ENCODE assay signal across 16 cellular contexts in the genomic region with DNA sequence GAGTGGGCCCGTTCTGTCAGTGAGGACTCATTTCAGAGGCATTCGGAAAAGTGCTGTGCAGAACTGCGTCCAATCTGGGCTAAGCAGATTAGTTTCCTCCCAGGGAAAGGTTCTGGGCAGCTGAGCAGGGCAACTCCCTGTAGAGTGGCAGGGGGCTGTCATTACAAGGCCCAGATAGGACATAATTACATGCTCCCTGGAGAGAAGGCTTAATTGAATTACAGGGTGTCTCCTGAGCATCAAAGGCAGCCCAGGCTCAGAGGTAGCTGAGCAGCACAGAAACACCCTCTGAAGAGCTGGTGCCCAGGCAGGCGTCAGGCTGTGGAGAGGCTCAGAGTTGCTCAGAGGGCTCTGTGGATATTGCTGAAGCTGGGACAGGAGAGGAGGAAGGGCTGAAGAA. TPM values are rescaled to one million over a fixed set of nuclear protein-coding genes. Genes with fewer than 3 reads are reported as not detected.
DNase-seq lines count a peak whose midpoint lies in the region; TF ChIP-seq lines count a peak whose summit lies in the region.
"Had no signal": no experiment of that assay in that cellular context is flagged by ENCODE, and none has a peak within 500 bp of the region (broad histone marks: within the 10 kb centered on the region; RNA-seq: fewer than 3 reads in every experiment).

No MANE protein-coding gene starts in this region.

- H2BK20ac ChIP-seq in H9 (ENCODE audit: low read depth, low read length, poor library complexity, severe bottlenecking), result no peak overlapping the region

- no peak overlapping the region for H3K4me3 ChIP-seq in BE2C (ENCODE audit: low read depth, low read length)
- H3K4me3 ChIP-seq in HEK293 (ENCODE audit: low read depth, low read length), result no peak overlapping the region
- H3K4me3 ChIP-seq: BLaER1 treated with 17β-estradiol and CSF1 and Interleukin-3, amounts not matched to agents 10 nM and 100 nM had no signal

- TF ChIP-seq CTCF in BE2C (IDR thresholded peaks at IDR 0.05; ENCODE audit: low read depth, low read length) (no peak), HEK293 (tag by site-specific recombination; IDR thresholded peaks at IDR 0.05) (no peak), H9 (conservative IDR thresholded peaks at IDR 0.05) (no peak)

- no peak overlapping the region for H3K18ac ChIP-seq in H9 (ENCODE audit: insufficient read length, low read depth, low read length)

- H3K56ac ChIP-seq in H9 (ENCODE audit: insufficient read length, low read depth, low read length), result no peak overlapping the region

- no peak overlapping the region for H4K8ac ChIP-seq in H9 (replicated peaks; ENCODE audit: insufficient read length, low read depth, low read length)

- H3K14ac ChIP-seq in H9 (ENCODE audit: insufficient read depth, low read length), result no peak overlapping the region

- H4K5ac ChIP-seq in H9 (ENCODE audit: insufficient read length, low read depth, low read length), result no peak overlapping the region

- H3T11ph ChIP-seq in H9 (ENCODE audit: low read length), result no peak overlapping the region

- H2BK12ac ChIP-seq in H9 (ENCODE audit: insufficient read length, low read depth, low read length), result no peak overlapping the region

- peaks cover 10% of the 10 kb centered on the region for H3K27me3 ChIP-seq in BE2C
- H3K27me3 ChIP-seq in H9 (ENCODE audit: insufficient read depth, low read length), result no peaks in the 10 kb centered on the region
- H3K27me3 ChIP-seq: BLaER1 treated with 17β-estradiol and CSF1 and Interleukin-3, amounts not matched to agents 10 nM and 100 nM had no signal

- no peak overlapping the region for H2BK120ac ChIP-seq in H9 (ENCODE audit: low read depth, low read length, poor library complexity, severe bottlenecking)

- intact Hi-C loops in cardiac septum (cut with DNase I), result no loop called here

- H3K4ac ChIP-seq in H9 (ENCODE audit: low read depth, low read length), result no peak overlapping the region

- H4K91ac ChIP-seq in H9 (ENCODE audit: insufficient read length, low read depth, low read length), result no peak overlapping the region

- no peak overlapping the region for H3K4me2 ChIP-seq in H9 (ENCODE audit: insufficient read depth, insufficient read length, low read length)
- H3K4me2 ChIP-seq: BLaER1 treated with 17β-estradiol and CSF1 and Interleukin-3, amounts not matched to agents 10 nM and 100 nM; KMS-11 had no signal

- no peak overlapping the region for H2BK15ac ChIP-seq in H9 (ENCODE audit: low read depth, low read length)

- no peak overlapping the region for H3K9ac ChIP-seq in H9 (ENCODE audit: extremely low read depth, insufficient read length, low read length)
- H3K9ac ChIP-seq: BLaER1 treated with 17β-estradiol and CSF1 and Interleukin-3, amounts not matched to agents 10 nM and 100 nM; KMS-11 had no signal

- H3K4me1 ChIP-seq in BE2C, result no peaks in the 10 kb centered on the region; the same call in 1 of the 2 replicates
- no peaks in the 10 kb centered on the region for H3K4me1 ChIP-seq in HEK293 (ENCODE audit: control insufficient read depth, insufficient read depth, low read length)
- H3K4me1 ChIP-seq in H9 (ENCODE audit: insufficient read depth, low read length), result no peaks in the 10 kb centered on the region
- H3K4me1 ChIP-seq: BLaER1 treated with 17β-estradiol and CSF1 and Interleukin-3, amounts not matched to agents 10 nM and 100 nM had no signal

- POLR2A ChIA-PET in HEK293 (lab: Yijun Ruan, JAX), result no interaction called here

- no peak overlapping the region for H3K4me3 Mint-ChIP-seq in activated naive CD4-positive, alpha-beta T cell treated with anti-CD3 and anti-CD28 coated beads, Interleukin-2, amount 10 ng/mL, durations not matched to agents 7 days and 5 days
- H3K4me3 Mint-ChIP-seq in H9, result no peak overlapping the region

- H3K36me3 ChIP-seq in BE2C (no peaks in the 10 kb centered on the region), HEK293 (ENCODE audit: control insufficient read depth in 2 of 2, insufficient read depth in 1 of 2, low read length in 2 of 2) (no peaks in the 10 kb centered on the region)
- H3K36me3 ChIP-seq: BLaER1 treated with 17β-estradiol and CSF1 and Interleukin-3, amounts not matched to agents 10 nM and 100 nM had no signal

- H3K23ac ChIP-seq in H9 (ENCODE audit: insufficient read length, low read depth, low read length), result no peak overlapping the region

- WGBS in H9 (ENCODE audit: extremely low coverage, insufficient read length, low lambda C conversion rate), result no CpG with 5 or more reads among the region's 4 CpGs

- H3K23me2 ChIP-seq in H9 (ENCODE audit: insufficient read length, low read depth, low read length, poor library complexity, severe bottlenecking), result no peaks in the 10 kb centered on the region

- no peak overlapping the region for H2AK5ac ChIP-seq in H9 (ENCODE audit: insufficient read length, low read length)

- CTCF ChIA-PET in HEK293 (lab: Yijun Ruan, JAX), result interaction anchor here (0.9 kb wide), 1 partner anchor 163 kb away, joined by 3 read pairs; no protein-coding TSS in a partner anchor
- CTCF ChIA-PET in activated naive CD4-positive, alpha-beta T cell treated with anti-CD3 and anti-CD28 coated beads, Interleukin-2, amount 10 ng/mL, durations not matched to agents 7 days and 5 days (lab: Charles Lee), result interaction anchor here (0.9 kb wide), 1 partner anchor 79 kb away, joined by 3 read pairs; no protein-coding TSS in a partner anchor

- no peak overlapping the region for H3K27ac Mint-ChIP-seq in activated naive CD4-positive, alpha-beta T cell treated with anti-CD3 and anti-CD28 coated beads, Interleukin-2, amount 10 ng/mL, durations not matched to agents 7 days and 5 days
- H3K27ac Mint-ChIP-seq in H9, result no peak overlapping the region

- H2BK5ac ChIP-seq in H9 (ENCODE audit: insufficient read length, low read length), result no peak overlapping the region

- H3K27me3 Mint-ChIP-seq in activated naive CD4-positive, alpha-beta T cell treated with anti-CD3 and anti-CD28 coated beads, Interleukin-2, amount 10 ng/mL, durations not matched to agents 7 days and 5 days, result peaks cover 27% of the 10 kb centered on the region
- H3K27me3 Mint-ChIP-seq in H9 (ENCODE audit: low read depth), result peaks cover 4% of the 10 kb centered on the region

- H3K9me3 ChIP-seq in BE2C, result no peaks in the 10 kb centered on the region
- H3K9me3 ChIP-seq in HEK293 (ENCODE audit: control insufficient read depth, insufficient read depth, low read depth, low read length), result no peaks in the 10 kb centered on the region
- no peaks in the 10 kb centered on the region for H3K9me3 ChIP-seq in H9 (ENCODE audit: control insufficient read depth, low read depth, low read length)
- H3K9me3 ChIP-seq: BLaER1 treated with 17β-estradiol and CSF1 and Interleukin-3, amounts not matched to agents 10 nM and 100 nM had no signal

- no peaks in the 10 kb centered on the region for H3K79me2 ChIP-seq in H9 (ENCODE audit: insufficient read depth, low read length)

- DNase-seq in BE2C (peak; percentile 23), NCI-H524 (lab: John Stamatoyannopoulos, UW) (peak; percentile 66 to 89), left kidney (ENCODE audit: low read depth, low spot score) (peak; percentile 60), cardiac septum (ENCODE audit: low spot score) (no peak), H9 (no peak)
- DNase-seq in activated naive CD4-positive, alpha-beta T cell treated with anti-CD3 and anti-CD28 coated beads, Interleukin-2, amount 10 ng/mL, durations not matched to agents 7 days and 5 days, result no peak
- DNase-seq: NCI-H1048, NCI-H1930, NCI-H2171 treated with DMSO at 0.1 percent for 48 hours, NCI-H510A treated with DMSO at 0.1 percent for 48 hours, OCI-M1, SIG-M5 had no signal

- no peaks in the 10 kb centered on the region for H3K79me1 ChIP-seq in H9 (ENCODE audit: insufficient read depth, low read depth, low read length, poor library complexity, severe bottlenecking)

- no peaks in the 10 kb centered on the region for H3K9me3 Mint-ChIP-seq in activated naive CD4-positive, alpha-beta T cell treated with anti-CD3 and anti-CD28 coated beads, Interleukin-2, amount 10 ng/mL, durations not matched to agents 7 days and 5 days
- no peaks in the 10 kb centered on the region for H3K9me3 Mint-ChIP-seq in H9

- H2AFZ ChIP-seq in H9 (ENCODE audit: low read length), result no peak overlapping the region

- H3K4me1 Mint-ChIP-seq in activated naive CD4-positive, alpha-beta T cell treated with anti-CD3 and anti-CD28 coated beads, Interleukin-2, amount 10 ng/mL, durations not matched to agents 7 days and 5 days, result no peaks in the 10 kb centered on the region
- peaks cover 4 to 10% of the 10 kb centered on the region in 2 experiments for H3K4me1 Mint-ChIP-seq in H9

- H3K27ac ChIP-seq in HEK293 (ENCODE audit: extremely low read depth, low read depth, low read length) (no peak overlapping the region), H9 (ENCODE audit: insufficient read length, low read depth, low read length) (no peak overlapping the region)
- H3K27ac ChIP-seq: BLaER1 treated with 17β-estradiol and CSF1 and Interleukin-3, amounts not matched to agents 10 nM and 100 nM; KMS-11 had no signal

- H4K20me1 ChIP-seq in H9 (ENCODE audit: control insufficient read depth, insufficient read depth, insufficient read length), result no peaks in the 10 kb centered on the region
- H4K20me1 ChIP-seq: BLaER1 treated with 17β-estradiol and CSF1 and Interleukin-3, amounts not matched to agents 10 nM and 100 nM had no signal

- no peaks in the 10 kb centered on the region for H3K36me3 Mint-ChIP-seq in activated naive CD4-positive, alpha-beta T cell treated with anti-CD3 and anti-CD28 coated beads, Interleukin-2, amount 10 ng/mL, durations not matched to agents 7 days and 5 days
- no peaks in the 10 kb centered on the region for H3K36me3 Mint-ChIP-seq in H9 (ENCODE audit: insufficient read depth in 1 of 3, low read depth in 3 of 3)

TF ChIP-seq in HEK293, 187 proteins besides CTCF, POLR2A, EP300 and RAD21 (continues in another document):
- TF ChIP-seq, protein P1, sequence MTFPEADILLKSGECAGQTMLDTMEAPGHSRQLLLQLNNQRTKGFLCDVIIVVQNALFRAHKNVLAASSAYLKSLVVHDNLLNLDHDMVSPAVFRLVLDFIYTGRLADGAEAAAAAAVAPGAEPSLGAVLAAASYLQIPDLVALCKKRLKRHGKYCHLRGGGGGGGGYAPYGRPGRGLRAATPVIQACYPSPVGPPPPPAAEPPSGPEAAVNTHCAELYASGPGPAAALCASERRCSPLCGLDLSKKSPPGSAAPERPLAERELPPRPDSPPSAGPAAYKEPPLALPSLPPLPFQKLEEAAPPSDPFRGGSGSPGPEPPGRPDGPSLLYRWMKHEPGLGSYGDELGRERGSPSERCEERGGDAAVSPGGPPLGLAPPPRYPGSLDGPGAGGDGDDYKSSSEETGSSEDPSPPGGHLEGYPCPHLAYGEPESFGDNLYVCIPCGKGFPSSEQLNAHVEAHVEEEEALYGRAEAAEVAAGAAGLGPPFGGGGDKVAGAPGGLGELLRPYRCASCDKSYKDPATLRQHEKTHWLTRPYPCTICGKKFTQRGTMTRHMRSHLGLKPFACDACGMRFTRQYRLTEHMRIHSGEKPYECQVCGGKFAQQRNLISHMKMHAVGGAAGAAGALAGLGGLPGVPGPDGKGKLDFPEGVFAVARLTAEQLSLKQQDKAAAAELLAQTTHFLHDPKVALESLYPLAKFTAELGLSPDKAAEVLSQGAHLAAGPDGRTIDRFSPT (tag by site-specific recombination; IDR thresholded peaks at IDR 0.05), result no peak
- no peak for TF ChIP-seq KLF16 (tag by site-specific recombination; IDR thresholded peaks at IDR 0.05)
- TF ChIP-seq SP7 (tag by site-specific recombination; IDR thresholded peaks at IDR 0.05), result peak; percentile 89

RNA-seq across cellular contexts. Expression of a gene that starts 36.0 kb away (rescaled TPM):
- polyA plus RNA-seq in BE2C (2012; ENCODE audit: insufficient read depth, insufficient read length, low read depth), result not detected
- total RNA-seq in cardiac septum (0.19 TPM), H9 (2021) (0.07 and 0.13 TPM in 2 replicates)
- total RNA-seq: H4 had no signal

Comparison
In these comparisons a context has a peak if more than half of its experiments do, and no peak if none do; other contexts are left out.
1. DNase-seq: peak in BE2C (single experiment), NCI-H524 (2 of 2) and left kidney (single experiment); none in cardiac septum (single experiment), activated naive CD4-positive, alpha-beta T cell treated with anti-CD3 and anti-CD28 coated beads, Interleukin-2, amount 10 ng/mL, durations not matched to agents 7 days and 5 days (single experiment) and H9 (single experiment).